In genomic region chr11:134034496-134035381, GRCh38 we compare ENCODE assay signal across 8 cellular contexts. TPM values are rescaled to one million over a fixed set of nuclear protein-coding genes. Genes with fewer than 3 reads are reported as not detected.
DNase-seq lines count a peak whose midpoint lies in the region; ATAC-seq lines count a peak whose summit lies in the region.

No MANE protein-coding gene starts in this region.

- DNase-seq in DMS79 treated with DMSO at 0.1 percent for 48 hours (lab: John Stamatoyannopoulos, UW) (peak; percentile 79), NCI-H446 (lab: John Stamatoyannopoulos, UW) (peak; percentile 37 to 70), posterior vena cava (ENCODE audit: low spot score) (peak; percentile 68), KG1 (lab: John Stamatoyannopoulos, UW) (no peak), H4 (ENCODE audit: low spot score) (no peak), Kasumi-1 (lab: John Stamatoyannopoulos, UW) (no peak)
- DNase-seq in effector CD8-positive, alpha-beta T cell (lab: John Stamatoyannopoulos, UW), result peak; percentile 5

- no peak for ATAC-seq in activated CD4-positive, CD25-positive, alpha-beta regulatory T cell treated with anti-CD3 and anti-CD28 coated beads, Interleukin-2, amount 50 U/mL, for 24 hours

- intact Hi-C loops in posterior vena cava (cut with DNase I), result loop anchor here in 1 of 2 donors (5.0 kb wide), 1 partner anchor 77 kb away; the partner anchor contains the start of gene IGSF9B

RNA-seq across cellular contexts. Expression of gene JAM3, which starts 34.1 kb away (rescaled TPM):
- total RNA-seq in posterior vena cava, result 10 to 100 TPM; 86.6 to 92.2 TPM
- 49.5 and 66.0 TPM in 2 replicates for total RNA-seq in H4 (2014; rRNA removed; shearing (Covaris generic))

Comparison
In these comparisons a context has a peak if more than half of its experiments do, and no peak if none do; other contexts are left out.
1. DNase-seq: peak in DMS79 treated with DMSO at 0.1 percent for 48 hours (single experiment), NCI-H446 (2 of 2), effector CD8-positive, alpha-beta T cell (single experiment) and posterior vena cava (single experiment); none in KG1 (single experiment), H4 (single experiment) and Kasumi-1 (0 of 2).